In the genomic region with DNA sequence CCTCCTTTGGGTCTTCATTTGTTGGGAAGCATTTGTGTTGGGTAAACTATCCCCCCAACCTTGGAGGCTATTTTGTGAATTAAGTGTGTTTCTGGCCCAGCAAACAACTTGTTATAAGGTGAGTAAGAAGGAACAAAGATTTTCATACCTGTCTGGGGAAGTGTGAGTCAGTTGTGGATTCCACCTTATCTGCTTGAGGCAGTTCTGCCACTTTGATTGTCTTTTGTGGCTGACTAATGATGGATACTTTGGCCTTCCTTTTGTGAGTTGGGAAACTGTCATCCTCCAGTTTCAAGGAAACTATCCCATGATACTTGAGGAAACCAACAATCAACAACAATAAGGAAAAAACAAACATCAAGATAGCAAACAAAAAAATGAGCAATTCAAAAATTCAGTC, we compare ENCODE assay signal across 23 cellular contexts. TPM values are rescaled to one million over a fixed set of nuclear protein-coding genes. Genes with fewer than 3 reads are reported as not detected.
DNase-seq lines count a peak whose midpoint lies in the region; ATAC-seq and TF ChIP-seq lines count a peak whose summit lies in the region.
"Had no signal": no experiment of that assay in that cellular context is flagged by ENCODE, and none has a peak within 500 bp of the region (broad histone marks: within the 10 kb centered on the region; RNA-seq: fewer than 3 reads in every experiment).

No MANE protein-coding gene starts in this region.

- ATAC-seq in HG03571 (IDR thresholded peaks at IDR 0.05; ENCODE audit: unreplicated experiment), result no peak

- H3K27me3 ChIP-seq in mammary epithelial cell (ENCODE audit: insufficient read depth, low read length), result peaks cover 2% of the 10 kb centered on the region

- no peaks in the 10 kb centered on the region for H4K20me1 ChIP-seq in mammary epithelial cell (ENCODE audit: insufficient read depth, low read length)

- no peaks in the 10 kb centered on the region for H3K9me3 ChIP-seq in mammary epithelial cell (replicated peaks; ENCODE audit: insufficient read depth, low read length)
- no peaks in the 10 kb centered on the region for H3K9me3 ChIP-seq in mesodermal cell (ENCODE audit: control insufficient read depth, low read length)

- intact Hi-C loops in mammary epithelial cell (cut with micrococcal nuclease), result no loop called here

- no peaks in the 10 kb centered on the region for H3K36me3 ChIP-seq in mammary epithelial cell (ENCODE audit: insufficient read depth, low read length)
- peaks cover 7% of the 10 kb centered on the region for H3K36me3 ChIP-seq in mesodermal cell (ENCODE audit: control insufficient read depth, insufficient read depth, low read length)

- dilution Hi-C loops in mammary epithelial cell (cut with HindIII; ENCODE audit: low sequenced_read_pairs), result no loop called here

- H3K4me3 ChIP-seq in mammary epithelial cell (replicated peaks in 1 of 3; ENCODE audit: insufficient read depth in 1 of 3, low read depth in 2 of 3, low read length in 3 of 3) (no peak overlapping the region), mesodermal cell (ENCODE audit: extremely low read depth, insufficient read depth, low read length, poor library complexity, severe bottlenecking) (no peak overlapping the region)

- CTCF ChIA-PET in mammary epithelial cell (lab: Charles Lee; ENCODE audit: low non-redundant PET), result no interaction called here

- H3K9ac ChIP-seq in mammary epithelial cell (ENCODE audit: insufficient read depth, low read length), result no peak overlapping the region

- no peak overlapping the region for H2AFZ ChIP-seq in mammary epithelial cell (ENCODE audit: low read depth, low read length)

- H3K27ac ChIP-seq in mammary epithelial cell (ENCODE audit: insufficient read depth, low read depth, low read length), result no peak overlapping the region
- peak overlapping the region; percentile 67 for H3K27ac ChIP-seq in epithelial cell of prostate
- H3K27ac ChIP-seq in mesodermal cell (ENCODE audit: low read depth, low read length, severe bottlenecking), result peak overlapping the region; percentile 63
- H3K27ac ChIP-seq: C4-2B had no signal

- peak; percentile 71 for DNase-seq in HPDE6-E6E7 (ENCODE audit: extremely low spot score)
- peak; percentile 81 for DNase-seq in mammary epithelial cell
- peak; percentile 88 for DNase-seq in epithelial cell of prostate (ENCODE audit: low read depth, low spot score)
- DNase-seq in G401 (ENCODE audit: low spot score), result no peak
- DNase-seq in iPS-NIHi11 (ENCODE audit: low spot score), result no peak
- no peak for DNase-seq in activated effector memory CD4-positive, alpha-beta T cell treated with Interleukin-2 at 50 U/mL for 16 hours
- DNase-seq: Calu3; CD8-positive, alpha-beta memory T cell; MM.1S; NCI-H1048; NCI-H1417 treated with DMSO at 0.1 percent for 48 hours; NCI-H187 treated with DMSO at 0.1 percent for 48 hours; NCI-H226; NCI-H524; NCI-H774; Right ventricle myocardium superior had no signal

- H3K79me2 ChIP-seq in mammary epithelial cell (ENCODE audit: insufficient read depth, low read length), result no peaks in the 10 kb centered on the region

- no peak overlapping the region for H3K4me2 ChIP-seq in mammary epithelial cell (ENCODE audit: insufficient read depth, low read depth, low read length)

- no TSS peak for BruUV-seq in mammary epithelial cell (replicated peaks; lab: Mats Ljungman, UMichigan)

- H3K4me1 ChIP-seq in mammary epithelial cell (ENCODE audit: insufficient read depth, low read length), result peaks cover 7% of the 10 kb centered on the region
- H3K4me1 ChIP-seq in mesodermal cell (ENCODE audit: control insufficient read depth, insufficient read depth, low read length, poor library complexity, severe bottlenecking), result no peaks in the 10 kb centered on the region

- TF ChIP-seq CTCF in mammary epithelial cell (conservative IDR thresholded peaks at IDR 0.05 in 1 of 2, IDR thresholded peaks at IDR 0.05 in 1 of 2; ENCODE audit: extremely low read depth in 1 of 2, insufficient read depth in 1 of 2, low read depth in 1 of 2, low read length in 2 of 2), result no peak

- in situ Hi-C loops in mammary epithelial cell (cut with MboI; ENCODE audit: low sequenced_read_pairs in 2 of 2), result no loop called here
- in situ Hi-C loops in G401 (cut with HindIII; ENCODE audit: low sequenced_read_pairs), result no loop called here

RNA-seq across cellular contexts. Expression of a gene that starts 24.6 kb away (rescaled TPM):
- total RNA-seq in mammary epithelial cell, result not detected
- not detected for polyA plus RNA-seq in mammary epithelial cell
- polyA minus RNA-seq in mammary epithelial cell, result not detected
- 7.7 TPM for polyA plus RNA-seq in mesodermal cell (2013, experiment 1 of 2)
- polyA plus RNA-seq in mesodermal cell (2013, experiment 2 of 2), result 4.1 TPM
- total RNA-seq in G401 (2014; rRNA removed; shearing (Covaris generic)), result not detected in 2 replicates
- total RNA-seq: Calu3; CD8-positive, alpha-beta memory T cell; Daoy; H4; LHCN-M2; Right ventricle myocardium superior; SK-MEL-5 had no signal
- polyA plus RNA-seq: CD8-positive, alpha-beta memory T cell had no signal

RNA-seq across cellular contexts. Expression of a gene that starts 53.9 kb away (rescaled TPM):
- 10 to 100 TPM in 1 of 2 donors, 1 to 10 TPM in 1; 7.8 to 11.8 TPM for total RNA-seq in mammary epithelial cell
- 1.2 TPM for polyA plus RNA-seq in mammary epithelial cell
- polyA minus RNA-seq in mammary epithelial cell, result 2.0 TPM
- polyA plus RNA-seq in mesodermal cell (2013, experiment 1 of 2), result 7.3 TPM
- 6.6 TPM for polyA plus RNA-seq in mesodermal cell (2013, experiment 2 of 2)
- total RNA-seq in G401 (2014; rRNA removed; shearing (Covaris generic)), result 2.4 and 3.9 TPM in 2 replicates

Comparison
In these comparisons a context has a peak if more than half of its experiments do, and no peak if none do; other contexts are left out.
1. DNase-seq: peak in HPDE6-E6E7 (single experiment), mammary epithelial cell (single experiment) and epithelial cell of prostate (single experiment); none in G401 (single experiment), iPS-NIHi11 (single experiment) and activated effector memory CD4-positive, alpha-beta T cell treated with Interleukin-2 at 50 U/mL for 16 hours (single experiment).